ENCODE assay signal across 12 cellular contexts in genomic region chr2:85589166-85589565, GRCh38. TPM values are rescaled to one million over a fixed set of nuclear protein-coding genes. Genes with fewer than 3 reads are reported as not detected.
DNase-seq lines count a peak whose midpoint lies in the region; ATAC-seq and TF ChIP-seq lines count a peak whose summit lies in the region.
"Had no signal": no experiment of that assay in that cellular context is flagged by ENCODE, and none has a peak within 500 bp of the region (broad histone marks: within the 10 kb centered on the region; RNA-seq: fewer than 3 reads in every experiment).

No MANE protein-coding gene starts in this region.

- no peak overlapping the region for H3K4me2 ChIP-seq in IMR-90 (ENCODE audit: low read depth, low read length)
- H3K4me2 ChIP-seq in skeletal muscle satellite cell (ENCODE audit: low read length), result no peak overlapping the region

- peaks cover 34% of the 10 kb centered on the region for H3K9me1 ChIP-seq in IMR-90 (ENCODE audit: insufficient read depth, low read length)

- H3K4me3 ChIP-seq in IMR-90 (ENCODE audit: insufficient read depth, low read depth, low read length) (no peak overlapping the region), gastroesophageal sphincter (no peak overlapping the region), skeletal muscle satellite cell (ENCODE audit: low read length) (no peak overlapping the region)
- H3K4me3 ChIP-seq: spleen had no signal

- H2AK5ac ChIP-seq in IMR-90 (ENCODE audit: low read depth, low read length), result no peak overlapping the region

- 0 out of 2 replicates have a peak overlapping the region, but pooled peaks have one; percentile 1 for H3K4ac ChIP-seq in IMR-90 (ENCODE audit: low read depth, low read length)

- no peak overlapping the region for H3K18ac ChIP-seq in IMR-90 (ENCODE audit: low read depth, low read length)

- H3K56ac ChIP-seq in IMR-90 (ENCODE audit: extremely low read depth, insufficient read depth, low read length), result no peak overlapping the region

- POLR2A ChIA-PET in IMR-90 (lab: Charles Lee; ENCODE audit: unreplicated experiment), result interaction anchor here (0.6 kb wide), 1 partner anchor 22 kb away, joined by 3 read pairs; no protein-coding TSS in a partner anchor

- H3K27me3 ChIP-seq in IMR-90 (ENCODE audit: control insufficient read depth, insufficient read depth, low read length), result no peaks in the 10 kb centered on the region
- H3K27me3 ChIP-seq in gastroesophageal sphincter, result no peaks in the 10 kb centered on the region
- H3K27me3 ChIP-seq in skeletal muscle satellite cell (ENCODE audit: control insufficient read depth, insufficient read depth, low read length), result no peaks in the 10 kb centered on the region
- H3K27me3 ChIP-seq: spleen had no signal

- H4K20me1 ChIP-seq in IMR-90 (ENCODE audit: insufficient read depth, low read length), result peaks cover 7% of the 10 kb centered on the region; the same call in 1 of the 2 replicates

- no peak overlapping the region for H3K9ac ChIP-seq in IMR-90 (ENCODE audit: low read depth, low read length)
- peak overlapping the region; percentile 38 for H3K9ac ChIP-seq in skeletal muscle satellite cell (ENCODE audit: low read depth, low read length)

- H2BK20ac ChIP-seq in IMR-90 (ENCODE audit: low read depth, low read length), result no peak overlapping the region

- H3K4me1 ChIP-seq in IMR-90 (ENCODE audit: control insufficient read depth, insufficient read depth, low read length) (peaks cover 34% of the 10 kb centered on the region), gastroesophageal sphincter (peaks cover 0 to 93% (median 36%) of the 10 kb centered on the region in 3 donors), skeletal muscle satellite cell (ENCODE audit: control insufficient read depth, insufficient read depth, low read length) (peaks cover 66% of the 10 kb centered on the region)

- H3K23ac ChIP-seq in IMR-90 (ENCODE audit: low read depth, low read length), result peak overlapping the region; percentile 41; the same call in 1 of the 2 replicates

- no peak overlapping the region for H2AK9ac ChIP-seq in IMR-90 (replicated peaks; ENCODE audit: low read depth, low read length, poor library complexity)

- H3K27ac ChIP-seq in IMR-90 (ENCODE audit: insufficient read depth, low read length) (no peak overlapping the region; the same call in 1 of the 2 replicates), gastroesophageal sphincter (peak overlapping the region in 3 of 4 donors; percentile 33 to 73 (median 63))

- DNase-seq in IMR-90, result no peak
- no peak for DNase-seq in COLO668 (lab: John Stamatoyannopoulos, UW; ENCODE audit: unreplicated experiment)
- DNase-seq in 8988T, result no peak
- DNase-seq: activated CD8-positive, alpha-beta memory T cell treated with anti-CD3 and anti-CD28 coated beads for 24 hours; immature natural killer cell; Kasumi-1; naive B cell; spleen had no signal

- ATAC-seq in IMR-90 (ENCODE audit: low read depth) (no peak), gastroesophageal sphincter (peak; percentile 25), SK-N-SH treated with all-trans-retinoic acid at 6 μM for 48 hours (no peak)
- ATAC-seq: activated naive CD4-positive, alpha-beta T cell treated with anti-CD3 and anti-CD28 coated beads, Interleukin-2, amount 50 U/mL, for 72 hours had no signal

- intact Hi-C loops in IMR-90 (cut with micrococcal nuclease), result no loop called here

- TF ChIP-seq EP300 in gastroesophageal sphincter (IDR thresholded peaks at IDR 0.05), result no peak

- no peak overlapping the region for H3K14ac ChIP-seq in IMR-90 (replicated peaks; ENCODE audit: low read depth, low read length)

- WGBS in IMR-90 (ENCODE audit: extremely low coverage in 2 of 2, insufficient read length in 1 of 2), 2 experiments, result 90% methylated on average over 2 of the region's 4 CpGs; no CpG with 5 or more reads in 1 of the 2 experiments
- WGBS in gastroesophageal sphincter (ENCODE audit: low coverage in 1 of 2), 2 donors, result 67% methylated on average over 4 of the region's 4 CpGs; no CpG with 5 or more reads in 1 of the 2 donors

- no peak overlapping the region for H4K91ac ChIP-seq in IMR-90 (ENCODE audit: insufficient read depth, low read depth, low read length)

- dilution Hi-C loops in IMR-90 (cut with HindIII; ENCODE audit: low sequenced_read_pairs, unreplicated experiment), result no loop called here

- TF ChIP-seq CTCF in IMR-90 (conservative IDR thresholded peaks at IDR 0.05; ENCODE audit: low read depth, low read length), result no peak
- no peak for TF ChIP-seq CTCF in gastroesophageal sphincter (IDR thresholded peaks at IDR 0.05)

- H3K79me1 ChIP-seq in IMR-90 (ENCODE audit: low read depth in 1 of 2, low read length in 2 of 2), result peaks cover 20 to 76% of the 10 kb centered on the region in 2 experiments

- TF ChIP-seq POLR2A in IMR-90 (IDR thresholded peaks at IDR 0.05; ENCODE audit: low read depth, low read length), result no peak
- TF ChIP-seq POLR2A in gastroesophageal sphincter (IDR thresholded peaks at IDR 0.05), result no peak

- H3K36me3 ChIP-seq in IMR-90 (ENCODE audit: control insufficient read depth, insufficient read depth, low read length) (no peaks in the 10 kb centered on the region), gastroesophageal sphincter (peaks cover 0 to 6% of the 10 kb centered on the region in 2 donors), skeletal muscle satellite cell (ENCODE audit: insufficient read depth, low read length) (no peaks in the 10 kb centered on the region)

- no peak overlapping the region for H2AFZ ChIP-seq in IMR-90 (replicated peaks; ENCODE audit: low read length, poor library complexity)

- CTCF ChIA-PET in IMR-90 (lab: Yijun Ruan, JAX), result no interaction called here

- no peak overlapping the region for H4K8ac ChIP-seq in IMR-90 (ENCODE audit: low read depth in 2 of 2, low read length in 2 of 2)

- H4K5ac ChIP-seq in IMR-90 (ENCODE audit: low read depth, low read length), result no peak overlapping the region

- H2BK5ac ChIP-seq in IMR-90 (ENCODE audit: low read depth, low read length, poor library complexity, severe bottlenecking), result no peak overlapping the region

- no peak overlapping the region for H2BK15ac ChIP-seq in IMR-90 (ENCODE audit: low read depth, low read length)

- in situ Hi-C loops in IMR-90 (cut with MboI; ENCODE audit: low sequenced_read_pairs), result no loop called here

- BruUV-seq in IMR-90 (replicated peaks; lab: Mats Ljungman, UMichigan), result no TSS peak

- no peaks in the 10 kb centered on the region for H3K9me3 ChIP-seq in IMR-90 (ENCODE audit: control insufficient read depth, insufficient read depth, low read length)
- no peaks in the 10 kb centered on the region for H3K9me3 ChIP-seq in gastroesophageal sphincter
- H3K9me3 ChIP-seq in skeletal muscle satellite cell (replicated peaks; ENCODE audit: low read length), result no peaks in the 10 kb centered on the region
- H3K9me3 ChIP-seq: spleen had no signal

- no peak overlapping the region for H2BK120ac ChIP-seq in IMR-90 (ENCODE audit: low read depth, low read length)

- no peak for TF ChIP-seq RAD21 in IMR-90 (IDR thresholded peaks at IDR 0.05; ENCODE audit: low read length)

RNA-seq across cellular contexts. Expression of gene VAMP5, which starts 4.9 kb away (rescaled TPM):
- 13.8 and 27.8 TPM in 2 replicates for total RNA-seq in IMR-90 (2012; rRNA removed)
- 103 and 121 TPM in 2 replicates for polyA plus RNA-seq in IMR-90 (2012; rRNA removed)
- 209 and 319 TPM in 2 replicates for polyA plus RNA-seq in IMR-90 (2012; cell fraction: cytosol; rRNA removed)
- polyA plus RNA-seq in IMR-90 (2012; cell fraction: nucleus; rRNA removed; ENCODE audit: low replicate concordance), result 51.1 and 83.2 TPM in 2 replicates
- 10 to 100 TPM; 37.6 to 56.5 (median 51.2) TPM for total RNA-seq in gastroesophageal sphincter
- total RNA-seq in skeletal muscle satellite cell (2012; rRNA removed), result 10.6 and 38.0 TPM in 2 replicates

RNA-seq across cellular contexts. Expression of gene RNF181, which starts 6.4 kb away (rescaled TPM):
- 326 and 498 TPM in 2 replicates for total RNA-seq in IMR-90 (2012; rRNA removed)
- polyA plus RNA-seq in IMR-90 (2012; rRNA removed), result 438 and 481 TPM in 2 replicates
- polyA plus RNA-seq in IMR-90 (2012; cell fraction: cytosol; rRNA removed), result 538 and 709 TPM in 2 replicates
- 203 and 232 TPM in 2 replicates for polyA plus RNA-seq in IMR-90 (2012; cell fraction: nucleus; rRNA removed; ENCODE audit: low replicate concordance)
- total RNA-seq in gastroesophageal sphincter, result 100 to 1,000 TPM; 113 to 174 (median 148) TPM
- total RNA-seq in skeletal muscle satellite cell (2012; rRNA removed), result 172 and 235 TPM in 2 replicates

RNA-seq across cellular contexts. Expression of gene VAMP8, which starts 11.8 kb away (rescaled TPM):
- total RNA-seq in IMR-90 (2012; rRNA removed), result 0.83 and 0.90 TPM in 2 replicates
- polyA plus RNA-seq in IMR-90 (2012; rRNA removed), result 1.7 and 1.9 TPM in 2 replicates
- 0.82 and 2.4 TPM in 2 replicates for polyA plus RNA-seq in IMR-90 (2012; cell fraction: cytosol; rRNA removed)
- polyA plus RNA-seq in IMR-90 (2012; cell fraction: nucleus; rRNA removed; ENCODE audit: low replicate concordance), result 0.13 and 2.1 TPM in 2 replicates
- 10 to 100 TPM in 2 of 4 donors, 1 to 10 TPM in 1, not detected in 1; 4.9 to 30.5 (median 13.6) TPM for total RNA-seq in gastroesophageal sphincter
- 2.8 TPM in 1 of 2 replicates, not detected in the other for total RNA-seq in skeletal muscle satellite cell (2012; rRNA removed)

RNA-seq across cellular contexts. Expression of gene TMEM150A, which starts 13.3 kb away (rescaled TPM):
- total RNA-seq in IMR-90 (2012; rRNA removed), result 4.7 and 4.8 TPM in 2 replicates
- polyA plus RNA-seq in IMR-90 (2012; rRNA removed), result 16.3 and 19.1 TPM in 2 replicates
- polyA plus RNA-seq in IMR-90 (2012; cell fraction: cytosol; rRNA removed), result 15.8 and 27.0 TPM in 2 replicates
- 30.8 and 68.9 TPM in 2 replicates for polyA plus RNA-seq in IMR-90 (2012; cell fraction: nucleus; rRNA removed; ENCODE audit: low replicate concordance)
- 10 to 100 TPM; 17.6 to 26.9 (median 19.9) TPM for total RNA-seq in gastroesophageal sphincter
- total RNA-seq in skeletal muscle satellite cell (2012; rRNA removed), result 9.6 and 10.6 TPM in 2 replicates

RNA-seq across cellular contexts. Expression of gene C2orf68, which starts 22.7 kb away (rescaled TPM):
- total RNA-seq in IMR-90 (2012; rRNA removed) (5.8 and 6.8 TPM in 2 replicates), gastroesophageal sphincter (10 to 100 TPM; 12.3 to 21.0 (median 19.8) TPM)
- polyA plus RNA-seq in IMR-90 (2012; rRNA removed), result 6.7 and 10.1 TPM in 2 replicates
- polyA plus RNA-seq in IMR-90 (2012; cell fraction: cytosol; rRNA removed), result 2.2 and 3.1 TPM in 2 replicates
- polyA plus RNA-seq in IMR-90 (2012; cell fraction: nucleus; rRNA removed; ENCODE audit: low replicate concordance), result 7.7 and 18.6 TPM in 2 replicates
- 7.2 and 7.9 TPM in 2 replicates for total RNA-seq in skeletal muscle satellite cell (2012; rRNA removed)
